In genomic region chr1:9900142-9901043, GRCh38 we compare ENCODE assay signal across 8 cellular contexts. TPM values are rescaled to one million over a fixed set of nuclear protein-coding genes. Genes with fewer than 3 reads are reported as not detected.
DNase-seq lines count a peak whose midpoint lies in the region; ATAC-seq, FAIRE-seq and TF ChIP-seq lines count a peak whose summit lies in the region.

No MANE protein-coding gene starts in this region.

- intact Hi-C loops in endothelial cell of umbilical vein (cut with micrococcal nuclease): no loop called here
- intact Hi-C loops in pancreas (cut with DNase I): no loop called here

- H3K36me3 Mint-ChIP-seq in activated T-cell treated with anti-CD3 and anti-CD28 coated beads, Interleukin-2, amount 50 U/mL, for 24 hours (ENCODE audit: low read depth): no peaks in the 10 kb centered on the region
- H3K36me3 Mint-ChIP-seq in glutamatergic neuron (ENCODE audit: unreplicated experiment): no peaks in the 10 kb centered on the region

- WGBS in pancreas, 2 donors: 17% methylated on average over 18 of the region's 18 CpGs

- H3K9me3 ChIP-seq in endothelial cell of umbilical vein (replicated peaks; ENCODE audit: control insufficient read depth, insufficient read depth, low read length) (no peaks in the 10 kb centered on the region), pancreas (no peaks in the 10 kb centered on the region)

- no peaks in the 10 kb centered on the region for H3K27me3 Mint-ChIP-seq in activated T-cell treated with anti-CD3 and anti-CD28 coated beads, Interleukin-2, amount 50 U/mL, for 24 hours
- H3K27me3 Mint-ChIP-seq in glutamatergic neuron (ENCODE audit: unreplicated experiment): no peaks in the 10 kb centered on the region

- CTCF ChIA-PET in endothelial cell of umbilical vein (lab: Charles Lee): interaction anchor here (1.0 to 1.5 kb wide), 2 partner anchors 10 to 25 kb away, joined by 4 to 6 read pairs; no protein-coding TSS in a partner anchor

- POLR2A ChIA-PET in endothelial cell of umbilical vein (lab: Charles Lee): interaction anchor here (0.6 kb wide), 1 partner anchor 14 kb away, joined by 4 read pairs; no protein-coding TSS in a partner anchor

- H3K4me1 Mint-ChIP-seq in activated T-cell treated with anti-CD3 and anti-CD28 coated beads, Interleukin-2, amount 50 U/mL, for 24 hours (ENCODE audit: low read depth): peaks cover 36% of the 10 kb centered on the region
- no peaks in the 10 kb centered on the region for H3K4me1 Mint-ChIP-seq in glutamatergic neuron (ENCODE audit: low read depth, unreplicated experiment)

- H3K9ac ChIP-seq in endothelial cell of umbilical vein (replicated peaks; ENCODE audit: extremely low read depth, insufficient read depth, low read length): no peak overlapping the region

- H3K27me3 ChIP-seq in endothelial cell of umbilical vein (ENCODE audit: control insufficient read depth in 2 of 2, insufficient read depth in 2 of 2, low read length in 2 of 2): no peaks in the 10 kb centered on the region
- no peaks in the 10 kb centered on the region for H3K27me3 ChIP-seq in pancreas

- H4K20me1 ChIP-seq in endothelial cell of umbilical vein (replicated peaks; ENCODE audit: control insufficient read depth, extremely low read depth, insufficient read depth, low read length): no peaks in the 10 kb centered on the region

- H3K36me3 ChIP-seq in endothelial cell of umbilical vein (ENCODE audit: control insufficient read depth in 2 of 2, extremely low read depth in 1 of 2, insufficient read depth in 2 of 2, low read length in 2 of 2): no peaks in the 10 kb centered on the region
- H3K36me3 ChIP-seq in pancreas: no peaks in the 10 kb centered on the region

- ATAC-seq in pancreas (peak; percentile 95 to 97 (median 96)), GM21447 (IDR thresholded peaks at IDR 0.05; ENCODE audit: unreplicated experiment) (no peak)

- no peak for TF ChIP-seq CTCF in endothelial cell of umbilical vein (IDR thresholded peaks at IDR 0.05; ENCODE audit: extremely low read depth in 1 of 2, insufficient read depth in 1 of 2, low read depth in 1 of 2, low read length in 2 of 2)
- no peak for TF ChIP-seq CTCF in pancreas (IDR thresholded peaks at IDR 0.05)
- TF ChIP-seq CTCF in glutamatergic neuron (IDR thresholded peaks at IDR 0.05; ENCODE audit: partially characterized antibody, unreplicated experiment): no peak

- H2AFZ ChIP-seq in endothelial cell of umbilical vein (ENCODE audit: low read depth, low read length): no peak overlapping the region

- no peak overlapping the region for H3K4me2 ChIP-seq in endothelial cell of umbilical vein (ENCODE audit: insufficient read depth, low read length)

- no peaks in the 10 kb centered on the region for H3K9me3 Mint-ChIP-seq in activated T-cell treated with anti-CD3 and anti-CD28 coated beads, Interleukin-2, amount 50 U/mL, for 24 hours
- no peaks in the 10 kb centered on the region for H3K9me3 Mint-ChIP-seq in glutamatergic neuron (ENCODE audit: unreplicated experiment)

- H3K27ac ChIP-seq in endothelial cell of umbilical vein (ENCODE audit: insufficient read depth, low read depth, low read length) (no peak overlapping the region), pancreas (peak overlapping the region; percentile 76 to 86 (median 79))

- dilution Hi-C loops in endothelial cell of umbilical vein (cut with MboI; ENCODE audit: extremely low pct_ligation_motif_present, low sequenced_read_pairs): no loop called here

- no peak overlapping the region for H3K4me3 Mint-ChIP-seq in activated T-cell treated with anti-CD3 and anti-CD28 coated beads, Interleukin-2, amount 50 U/mL, for 24 hours
- H3K4me3 Mint-ChIP-seq in glutamatergic neuron (ENCODE audit: unreplicated experiment): no peak overlapping the region

- H3K9me1 ChIP-seq in endothelial cell of umbilical vein (replicated peaks; ENCODE audit: control insufficient read depth, extremely low read depth, insufficient read depth, low read length): no peaks in the 10 kb centered on the region

- FAIRE-seq in endothelial cell of umbilical vein (lab: Jason Lieb, UNC): peak; percentile 77
- FAIRE-seq in pancreas (lab: Jason Lieb, UNC): no peak

- no peak for TF ChIP-seq POLR2A in endothelial cell of umbilical vein (IDR thresholded peaks at IDR 0.05; ENCODE audit: low read depth, low read length)

- no TSS peak for BruUV-seq in endothelial cell of umbilical vein (replicated peaks; lab: Mats Ljungman, UMichigan)

- no peak overlapping the region for H3K27ac Mint-ChIP-seq in activated T-cell treated with anti-CD3 and anti-CD28 coated beads, Interleukin-2, amount 50 U/mL, for 24 hours
- H3K27ac Mint-ChIP-seq in glutamatergic neuron (ENCODE audit: unreplicated experiment): no peak overlapping the region

- H3K79me2 ChIP-seq in endothelial cell of umbilical vein (ENCODE audit: control insufficient read depth, insufficient read depth, low read length): no peaks in the 10 kb centered on the region

- DNase-seq in DMS79 (lab: John Stamatoyannopoulos, UW) (peak; percentile 98), NCI-H69 (lab: John Stamatoyannopoulos, UW) (peak; percentile 62), endothelial cell of umbilical vein (ENCODE audit: low read depth, low spot score) (peak; percentile 29), pancreas (peak; percentile 69 to 88 (median 84)), glutamatergic neuron (no peak), amniotic stem cell (lab: John Stamatoyannopoulos, UW) (no peak)
- no peak for DNase-seq in activated T-cell treated with anti-CD3 and anti-CD28 coated beads, Interleukin-2, amount 50 U/mL, for 24 hours

- H3K4me1 ChIP-seq in endothelial cell of umbilical vein (ENCODE audit: control insufficient read depth, extremely low read depth, insufficient read depth, low read length) (peaks cover 3% of the 10 kb centered on the region), pancreas (peaks cover 11 to 26% (median 23%) of the 10 kb centered on the region in 3 donors)

- H3K4me3 ChIP-seq in endothelial cell of umbilical vein (replicated peaks in 1 of 3; ENCODE audit: insufficient read depth in 1 of 3, low read depth in 1 of 3, low read length in 3 of 3): no peak overlapping the region
- peak overlapping the region in 2 of 4 donors; percentile 24 to 38 for H3K4me3 ChIP-seq in pancreas

TF ChIP-seq in endothelial cell of umbilical vein, 7 proteins besides CTCF, POLR2A, EP300 and RAD21:
- no peak for TF ChIP-seq MYC (IDR thresholded peaks at IDR 0.05; ENCODE audit: low read depth, low read length)
- no peak for TF ChIP-seq FOS (IDR thresholded peaks at IDR 0.05; ENCODE audit: borderline replicate concordance, insufficient read depth, low read length)
- TF ChIP-seq MAX (IDR thresholded peaks at IDR 0.05; ENCODE audit: insufficient read depth, insufficient read length): no peak
- no peak for TF ChIP-seq EZH2 (IDR thresholded peaks at IDR 0.05; ENCODE audit: borderline replicate concordance, low read depth, low read length, severe bottlenecking)
- TF ChIP-seq JUN (IDR thresholded peaks at IDR 0.05; ENCODE audit: borderline replicate concordance, insufficient read depth, insufficient read length, low read depth): no peak
- TF ChIP-seq GATA2 (IDR thresholded peaks at IDR 0.05; ENCODE audit: insufficient read depth, insufficient read length, low read depth, low read length): no peak
- TF ChIP-seq POLR2AphosphoS5 (IDR thresholded peaks at IDR 0.05; ENCODE audit: insufficient read depth, low read depth, low read length): no peak

RNA-seq across cellular contexts. Expression of gene CTNNBIP1, which starts 9.7 kb away (rescaled TPM):
- total RNA-seq in endothelial cell of umbilical vein (31.7 and 37.2 TPM in 2 replicates), pancreas (10 to 100 TPM; 16.5 to 27.3 (median 21.0) TPM), glutamatergic neuron (ENCODE audit: unreplicated experiment) (50.7 TPM)
- polyA plus RNA-seq in endothelial cell of umbilical vein (23.1 and 26.6 TPM in 2 replicates), pancreas (10 to 100 TPM in 1 of 2 donors, 1 to 10 TPM in 1; 9.4 to 15.2 TPM)
- polyA plus RNA-seq in endothelial cell of umbilical vein (2011; cell fraction: cytosol; rRNA removed): 21.3 and 33.2 TPM in 2 replicates
- polyA plus RNA-seq in endothelial cell of umbilical vein (2011; cell fraction: nucleus; rRNA removed): 12.9 and 13.6 TPM in 2 replicates
- 38.7 and 40.7 TPM in 2 replicates for polyA plus RNA-seq in endothelial cell of umbilical vein (2012)
- 17.0 and 23.9 TPM in 2 replicates for polyA minus RNA-seq in endothelial cell of umbilical vein
- polyA minus RNA-seq in endothelial cell of umbilical vein (2011; cell fraction: cytosol; rRNA and poly(A)+ RNA removed): 7.4 TPM
- polyA minus RNA-seq in endothelial cell of umbilical vein (2011; cell fraction: nucleus; rRNA and poly(A)+ RNA removed): 4.1 and 5.2 TPM in 2 replicates

RNA-seq across cellular contexts. Expression of gene LZIC, which starts 42.8 kb away (rescaled TPM):
- total RNA-seq in endothelial cell of umbilical vein (22.7 and 23.4 TPM in 2 replicates), pancreas (10 to 100 TPM in 5 of 6 donors, 1 to 10 TPM in 1; 8.4 to 19.6 (median 12.3) TPM), glutamatergic neuron (ENCODE audit: unreplicated experiment) (34.3 TPM)
- polyA plus RNA-seq in endothelial cell of umbilical vein (2.9 and 3.7 TPM in 2 replicates), pancreas (10 to 100 TPM in 1 of 2 donors, 1 to 10 TPM in 1; 5.5 to 11.1 TPM)
- polyA plus RNA-seq in endothelial cell of umbilical vein (2011; cell fraction: cytosol; rRNA removed): 7.5 and 7.7 TPM in 2 replicates
- polyA plus RNA-seq in endothelial cell of umbilical vein (2011; cell fraction: nucleus; rRNA removed): 4.1 and 6.7 TPM in 2 replicates
- polyA plus RNA-seq in endothelial cell of umbilical vein (2012): 17.0 and 27.1 TPM in 2 replicates
- polyA minus RNA-seq in endothelial cell of umbilical vein: 6.0 and 6.3 TPM in 2 replicates
- polyA minus RNA-seq in endothelial cell of umbilical vein (2011; cell fraction: cytosol; rRNA and poly(A)+ RNA removed): 9.6 TPM
- polyA minus RNA-seq in endothelial cell of umbilical vein (2011; cell fraction: nucleus; rRNA and poly(A)+ RNA removed): 2.6 and 3.7 TPM in 2 replicates

RNA-seq across cellular contexts. Expression of gene NMNAT1, which starts 42.9 kb away (rescaled TPM):
- total RNA-seq in endothelial cell of umbilical vein (7.4 and 9.8 TPM in 2 replicates), pancreas (1 to 10 TPM; 3.0 to 9.3 (median 4.6) TPM), glutamatergic neuron (ENCODE audit: unreplicated experiment) (7.0 TPM)
- polyA plus RNA-seq in endothelial cell of umbilical vein (4.4 and 4.8 TPM in 2 replicates), pancreas (1 to 10 TPM; 3.8 TPM)
- polyA plus RNA-seq in endothelial cell of umbilical vein (2011; cell fraction: cytosol; rRNA removed): 5.0 and 5.2 TPM in 2 replicates
- 3.0 and 4.0 TPM in 2 replicates for polyA plus RNA-seq in endothelial cell of umbilical vein (2011; cell fraction: nucleus; rRNA removed)
- 16.2 and 22.0 TPM in 2 replicates for polyA plus RNA-seq in endothelial cell of umbilical vein (2012)
- 6.3 and 7.2 TPM in 2 replicates for polyA minus RNA-seq in endothelial cell of umbilical vein
- polyA minus RNA-seq in endothelial cell of umbilical vein (2011; cell fraction: cytosol; rRNA and poly(A)+ RNA removed): 3.1 TPM
- 1.4 and 3.5 TPM in 2 replicates for polyA minus RNA-seq in endothelial cell of umbilical vein (2011; cell fraction: nucleus; rRNA and poly(A)+ RNA removed)

Comparison
In these comparisons a context has a peak if more than half of its experiments do, and no peak if none do; other contexts are left out.
1. DNase-seq: peak in DMS79 (single experiment), NCI-H69 (single experiment), endothelial cell of umbilical vein (single experiment) and pancreas (6 of 6); none in activated T-cell treated with anti-CD3 and anti-CD28 coated beads, Interleukin-2, amount 50 U/mL, for 24 hours (single experiment), glutamatergic neuron (single experiment) and amniotic stem cell (single experiment).